Comparison of ENCODE assay signal across 1 cellular context in genomic region chr2:127662937-127663565, GRCh38.
TF ChIP-seq lines count a peak whose summit lies in the region.

No MANE protein-coding gene starts in this region.

TF ChIP-seq in IMR-90, 13 proteins besides CTCF, POLR2A, EP300 and RAD21:
- TF ChIP-seq CEBPB (IDR thresholded peaks at IDR 0.05; ENCODE audit: low read depth, low read length), result no peak
- TF ChIP-seq ELK1 (IDR thresholded peaks at IDR 0.05; ENCODE audit: borderline replicate concordance, low read depth, low read length), result no peak
- TF ChIP-seq SMC3 (IDR thresholded peaks at IDR 0.05; ENCODE audit: low read depth, low read length), result no peak
- TF ChIP-seq RFX5 (IDR thresholded peaks at IDR 0.05; ENCODE audit: low read depth, low read length), result no peak
- no peak for TF ChIP-seq USF2 (IDR thresholded peaks at IDR 0.05; ENCODE audit: low read depth, low read length)
